9 cellular contexts compared by ENCODE assay signal in the genomic region with DNA sequence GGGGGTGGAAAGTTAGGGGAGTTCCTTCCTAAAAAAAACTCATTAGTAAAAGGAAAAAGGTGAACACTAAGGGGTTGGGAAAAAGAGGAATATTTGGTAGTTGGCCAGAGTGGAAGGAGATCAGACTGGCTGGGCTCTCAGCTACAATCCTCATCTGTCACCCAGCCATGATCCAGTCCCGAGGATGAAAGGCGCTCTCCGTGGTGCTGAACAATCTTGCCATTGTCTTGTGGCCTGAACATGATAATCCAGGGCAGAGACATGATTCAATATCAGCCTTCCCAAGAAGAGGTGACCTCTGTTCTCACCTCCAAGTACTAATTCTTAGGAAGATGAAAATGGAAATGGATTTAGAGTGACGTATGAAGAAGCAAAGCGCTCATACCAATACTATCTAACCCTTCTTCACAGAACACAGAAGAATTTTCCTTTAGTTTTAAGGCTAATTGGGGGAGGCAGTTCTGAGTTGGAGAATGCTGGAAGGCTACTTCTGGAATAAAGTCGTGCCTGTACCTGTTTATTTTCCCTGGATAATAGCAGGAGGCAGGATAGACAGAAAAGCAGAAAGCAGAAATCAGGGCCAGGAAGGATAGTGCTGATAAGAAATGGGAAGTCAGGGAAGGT. TPM values are rescaled to one million over a fixed set of nuclear protein-coding genes. Genes with fewer than 3 reads are reported as not detected.
A peak's percentile ranks its signal among the peaks of the same experiment; 100 is the strongest.
DNase-seq lines count a peak whose midpoint lies in the region.
"Had no signal": no experiment of that assay in that cellular context is flagged by ENCODE, and none has a peak within 500 bp of the region (broad histone marks: within the 10 kb centered on the region; RNA-seq: fewer than 3 reads in every experiment).

No MANE protein-coding gene starts in this region.

- DNase-seq in COLO829 (ENCODE audit: low spot score) (peak; percentile 77), M059J (ENCODE audit: low read depth) (peak; percentile 58), astrocyte of the hippocampus (ENCODE audit: low read depth, low spot score) (peak; percentile 81), medulla oblongata (ENCODE audit: extremely low spot score) (peak; percentile 73), GDM1 (lab: John Stamatoyannopoulos, UW) (no peak), HCEC 1CT (no peak)
- DNase-seq in CD8-positive, alpha-beta memory T cell: no peak
- DNase-seq in effector CD8-positive, alpha-beta T cell (lab: John Stamatoyannopoulos, UW): no peak

- H3K4me3 Mint-ChIP-seq in CD8-positive, alpha-beta memory T cell: no peak overlapping the region
- H3K4me3 Mint-ChIP-seq: immature natural killer cell had no signal

- CTCF ChIA-PET in CD8-positive, alpha-beta memory T cell (lab: Charles Lee): interaction anchor here (1.1 to 3.0 kb wide), 2 partner anchors 9 to 190 kb away, joined by 5 to 13 read pairs; no protein-coding TSS in a partner anchor

- H3K27me3 ChIP-seq in CD8-positive, alpha-beta memory T cell (ENCODE audit: insufficient read depth, low read length, poor library complexity, severe bottlenecking): no peaks in the 10 kb centered on the region

- H3K4me3 ChIP-seq in CD8-positive, alpha-beta memory T cell (ENCODE audit: low read length): no peak overlapping the region

- H3K4me1 Mint-ChIP-seq in CD8-positive, alpha-beta memory T cell: no peaks in the 10 kb centered on the region
- H3K4me1 Mint-ChIP-seq: immature natural killer cell had no signal

- no peak overlapping the region for H3K27ac Mint-ChIP-seq in CD8-positive, alpha-beta memory T cell
- H3K27ac Mint-ChIP-seq: immature natural killer cell had no signal

- H3K9me3 ChIP-seq in CD8-positive, alpha-beta memory T cell (ENCODE audit: low read length): no peaks in the 10 kb centered on the region

- POLR2A ChIA-PET in CD8-positive, alpha-beta memory T cell (lab: Charles Lee): no interaction called here

- H3K4me1 ChIP-seq in CD8-positive, alpha-beta memory T cell (ENCODE audit: insufficient read depth, low read length): no peaks in the 10 kb centered on the region

- H3K27me3 Mint-ChIP-seq in CD8-positive, alpha-beta memory T cell: no peaks in the 10 kb centered on the region

- peaks cover 0 to 3% (median 0%) of the 10 kb centered on the region in 3 donors for H3K36me3 Mint-ChIP-seq in CD8-positive, alpha-beta memory T cell

- H3K36me3 ChIP-seq in CD8-positive, alpha-beta memory T cell (ENCODE audit: insufficient read depth, low read length): no peaks in the 10 kb centered on the region

- H3K9me3 Mint-ChIP-seq in CD8-positive, alpha-beta memory T cell: no peaks in the 10 kb centered on the region
- H3K9me3 Mint-ChIP-seq: immature natural killer cell had no signal

- no peak overlapping the region for H3K27ac ChIP-seq in CD8-positive, alpha-beta memory T cell (ENCODE audit: low read depth, low read length)

RNA-seq across cellular contexts. Expression of a gene that starts 36.6 kb away (rescaled TPM):
- 1.5 and 3.6 TPM in 2 replicates for total RNA-seq in M059J (2014; rRNA removed; shearing (Covaris generic))
- 1 to 10 TPM; 2.3 to 2.4 TPM for total RNA-seq in CD8-positive, alpha-beta memory T cell
- 0.67 TPM for polyA plus RNA-seq in CD8-positive, alpha-beta memory T cell

RNA-seq across cellular contexts. Expression of a gene that starts 45.0 kb away (rescaled TPM):
- total RNA-seq in M059J (2014; rRNA removed; shearing (Covaris generic)): 14.6 and 31.1 TPM in 2 replicates
- total RNA-seq in CD8-positive, alpha-beta memory T cell: 10 to 100 TPM in 1 of 2 experiments, 1 to 10 TPM in 1; 9.4 to 10.5 TPM
- 1.7 TPM for polyA plus RNA-seq in CD8-positive, alpha-beta memory T cell

RNA-seq across cellular contexts. Expression of a gene that starts 45.3 kb away (rescaled TPM):
- not detected in 2 replicates for total RNA-seq in M059J (2014; rRNA removed; shearing (Covaris generic))
- not detected for total RNA-seq in CD8-positive, alpha-beta memory T cell
- not detected for polyA plus RNA-seq in CD8-positive, alpha-beta memory T cell
- polyA plus RNA-seq: immature natural killer cell had no signal

Comparison
In these comparisons a context has a peak if more than half of its experiments do, and no peak if none do; other contexts are left out.
1. DNase-seq: peak in COLO829 (single experiment), M059J (single experiment), astrocyte of the hippocampus (single experiment) and medulla oblongata (single experiment); none in CD8-positive, alpha-beta memory T cell (0 of 5), GDM1 (single experiment), effector CD8-positive, alpha-beta T cell (single experiment) and HCEC 1CT (single experiment).